Comparison of ENCODE assay signal across 22 cellular contexts in the genomic region with DNA sequence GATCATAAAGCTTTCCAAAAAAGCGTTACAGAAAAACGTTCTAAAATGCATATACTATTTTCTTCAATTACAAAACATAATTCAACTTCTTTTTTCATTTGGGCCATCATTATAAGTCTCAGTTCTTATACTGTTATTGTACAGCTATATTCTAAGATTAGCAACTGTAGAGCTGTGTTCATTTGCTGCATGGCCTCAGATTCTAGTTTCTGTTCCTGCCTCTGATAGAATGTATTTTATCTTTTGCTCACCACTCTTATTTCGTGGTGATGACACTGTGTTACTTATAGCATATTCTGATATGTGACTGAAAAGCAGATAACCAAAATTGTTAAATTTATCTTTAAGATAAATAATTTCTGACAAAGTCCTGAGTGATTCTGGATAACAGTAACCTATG.
"Had no signal": no experiment of that assay in that cellular context is flagged by ENCODE, and none has a peak within 500 bp of the region (broad histone marks: within the 10 kb centered on the region; RNA-seq: fewer than 3 reads in every experiment).

No MANE protein-coding gene starts in this region.

- H3K27me3 Mint-ChIP-seq: activated naive CD4-positive, alpha-beta T cell treated with anti-CD3 and anti-CD28 coated beads, Interleukin-2, amount 10 ng/mL, durations not matched to agents 7 days and 5 days; activated naive CD8-positive, alpha-beta T cell treated with anti-CD3 and anti-CD28 coated beads, Interleukin-2, amount 50 U/mL, for 24 hours; brain had no signal

- H3K9me3 Mint-ChIP-seq: activated naive CD4-positive, alpha-beta T cell treated with anti-CD3 and anti-CD28 coated beads, Interleukin-2, amount 10 ng/mL, durations not matched to agents 7 days and 5 days; activated naive CD8-positive, alpha-beta T cell treated with anti-CD3 and anti-CD28 coated beads, Interleukin-2, amount 50 U/mL, for 24 hours; brain; nephron; stimulated activated effector memory CD8-positive, alpha-beta T cell treated with anti-CD3 and anti-CD28 coated beads, Interleukin-12 subunit alpha, Interleukin-12 subunit beta, amount 100 ng/mL, for 72 hours had no signal

- FAIRE-seq: colon had no signal

- H3K4me1 Mint-ChIP-seq: activated naive CD4-positive, alpha-beta T cell treated with anti-CD3 and anti-CD28 coated beads, Interleukin-2, amount 10 ng/mL, durations not matched to agents 7 days and 5 days had no signal

- DNase-seq: activated CD4-positive, alpha-beta T cell treated with anti-CD3 and anti-CD28 coated beads, Interleukin-2, amount 50 U/mL, for 1 hour; activated CD4-positive, CD25-positive, alpha-beta regulatory T cell treated with anti-CD3 and anti-CD28 coated beads, Interleukin-2, amount 50 U/mL, for 72 hours; activated CD8-positive, alpha-beta memory T cell treated with anti-CD3 and anti-CD28 coated beads for 24 hours; activated CD8-positive, alpha-beta memory T cell treated with anti-CD3 and anti-CD28 coated beads, Interleukin-2, amount 50 U/mL, for 48 hours; activated effector memory CD4-positive, alpha-beta T cell treated with Interleukin-2 at 50 U/mL for 16 hours; activated naive CD4-positive, alpha-beta T cell treated with anti-CD3 and anti-CD28 coated beads, Interleukin-2, amount 10 ng/mL, durations not matched to agents 7 days and 5 days; activated naive CD8-positive, alpha-beta T cell treated with anti-CD3 and anti-CD28 coated beads, Interleukin-2, amount 50 U/mL, for 24 hours; activated T-cell treated with anti-CD3 and anti-CD28 coated beads, Interleukin-2, amount 50 U/mL, for 48 hours; anterior cingulate cortex; caudate nucleus; foreskin keratinocyte; kidney; nucleus accumbens; stimulated activated CD4-positive, alpha-beta T cell treated with anti-CD3 and anti-CD28 coated beads, Interleukin-4, amount 100 ng/mL, for 24 hours; testis; upper lobe of left lung had no signal

- H3K4me3 Mint-ChIP-seq: activated naive CD4-positive, alpha-beta T cell treated with anti-CD3 and anti-CD28 coated beads, Interleukin-2, amount 10 ng/mL, durations not matched to agents 7 days and 5 days; activated naive CD8-positive, alpha-beta T cell treated with anti-CD3 and anti-CD28 coated beads, Interleukin-2, amount 50 U/mL, for 24 hours; nephron; stimulated activated effector memory CD8-positive, alpha-beta T cell treated with anti-CD3 and anti-CD28 coated beads, Interleukin-12 subunit alpha, Interleukin-12 subunit beta, amount 100 ng/mL, for 72 hours had no signal

- H3K27ac Mint-ChIP-seq: activated naive CD4-positive, alpha-beta T cell treated with anti-CD3 and anti-CD28 coated beads, Interleukin-2, amount 10 ng/mL, durations not matched to agents 7 days and 5 days; activated naive CD8-positive, alpha-beta T cell treated with anti-CD3 and anti-CD28 coated beads, Interleukin-2, amount 50 U/mL, for 24 hours; nephron; stimulated activated effector memory CD8-positive, alpha-beta T cell treated with anti-CD3 and anti-CD28 coated beads, Interleukin-12 subunit alpha, Interleukin-12 subunit beta, amount 100 ng/mL, for 72 hours had no signal

- ATAC-seq: activated naive CD8-positive, alpha-beta T cell treated with anti-CD3 and anti-CD28 coated beads, Interleukin-2, amount 50 U/mL, for 24 hours; foreskin keratinocyte; left lobe of liver; sciatic nerve; stimulated activated effector memory CD8-positive, alpha-beta T cell treated with anti-CD3 and anti-CD28 coated beads, Interleukin-12 subunit alpha, Interleukin-12 subunit beta, amount 100 ng/mL, for 72 hours had no signal
